ENCODE assay signal across 1 cellular context in the genomic region with DNA sequence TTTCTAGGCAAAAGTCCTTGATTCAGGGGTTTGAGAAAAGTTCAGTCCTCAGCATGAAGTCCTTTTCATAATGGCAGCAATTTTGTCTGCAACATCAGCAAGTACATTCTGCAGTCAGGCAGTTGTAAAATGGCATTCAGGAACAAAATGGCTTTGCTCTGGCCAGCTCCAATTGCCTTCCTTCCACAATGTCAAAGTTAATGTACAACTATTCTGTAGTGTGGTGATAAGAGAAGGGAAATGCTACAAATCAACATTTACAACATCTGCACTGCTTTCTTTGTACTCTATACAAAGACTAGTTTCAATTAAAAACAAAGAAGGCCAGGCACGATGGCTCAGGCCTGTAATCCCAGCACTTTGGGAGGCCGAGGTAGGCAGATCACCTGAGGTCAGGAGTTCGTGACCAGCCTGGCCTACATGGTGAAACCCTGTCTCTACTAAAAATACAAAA.
TF ChIP-seq lines count a peak whose summit lies in the region.

No MANE protein-coding gene starts in this region.

TF ChIP-seq in HepG2, 621 proteins besides CTCF, POLR2A, EP300 and RAD21 (continued from another document and continues in another):
- no peak for TF ChIP-seq TBX3 (IDR thresholded peaks at IDR 0.05; ENCODE audit: borderline replicate concordance)
- TF ChIP-seq ZNF275 (CRISPR knock-in tag; IDR thresholded peaks at IDR 0.05; ENCODE audit: borderline replicate concordance) = no peak
- no peak for TF ChIP-seq ZNF605 (CRISPR knock-in tag; IDR thresholded peaks at IDR 0.05)
- no peak for TF ChIP-seq MXD4 (CRISPR knock-in tag; IDR thresholded peaks at IDR 0.05)
- no peak for TF ChIP-seq AKAP8 (CRISPR knock-in tag; IDR thresholded peaks at IDR 0.05)
- no peak for TF ChIP-seq GABPA (IDR thresholded peaks at IDR 0.05; ENCODE audit: low read depth, low read length)
- TF ChIP-seq GABPA (CRISPR knock-in tag; IDR thresholded peaks at IDR 0.05; ENCODE audit: low read depth) = no peak
- no peak for TF ChIP-seq MBD4 (IDR thresholded peaks at IDR 0.05; ENCODE audit: borderline replicate concordance, low read length)
- TF ChIP-seq, protein P1, sequence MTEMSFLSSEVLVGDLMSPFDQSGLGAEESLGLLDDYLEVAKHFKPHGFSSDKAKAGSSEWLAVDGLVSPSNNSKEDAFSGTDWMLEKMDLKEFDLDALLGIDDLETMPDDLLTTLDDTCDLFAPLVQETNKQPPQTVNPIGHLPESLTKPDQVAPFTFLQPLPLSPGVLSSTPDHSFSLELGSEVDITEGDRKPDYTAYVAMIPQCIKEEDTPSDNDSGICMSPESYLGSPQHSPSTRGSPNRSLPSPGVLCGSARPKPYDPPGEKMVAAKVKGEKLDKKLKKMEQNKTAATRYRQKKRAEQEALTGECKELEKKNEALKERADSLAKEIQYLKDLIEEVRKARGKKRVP (CRISPR knock-in tag; IDR thresholded peaks at IDR 0.05) = peak in 1 of 2 experiments; percentile 59; a peak in 1 of 4 replicates
- TF ChIP-seq MXI1 (IDR thresholded peaks at IDR 0.05; ENCODE audit: borderline replicate concordance, low read depth, low read length) = no peak
- TF ChIP-seq HDAC2 (CRISPR knock-in tag; IDR thresholded peaks at IDR 0.05) = peak; percentile 62; the same call in 1 of the 2 replicates
- no peak for TF ChIP-seq ZNF329 (CRISPR knock-in tag; IDR thresholded peaks at IDR 0.05; ENCODE audit: low read depth)
- TF ChIP-seq GLI4 (CRISPR knock-in tag; IDR thresholded peaks at IDR 0.05; ENCODE audit: borderline replicate concordance) = no peak
- TF ChIP-seq, protein P2, sequence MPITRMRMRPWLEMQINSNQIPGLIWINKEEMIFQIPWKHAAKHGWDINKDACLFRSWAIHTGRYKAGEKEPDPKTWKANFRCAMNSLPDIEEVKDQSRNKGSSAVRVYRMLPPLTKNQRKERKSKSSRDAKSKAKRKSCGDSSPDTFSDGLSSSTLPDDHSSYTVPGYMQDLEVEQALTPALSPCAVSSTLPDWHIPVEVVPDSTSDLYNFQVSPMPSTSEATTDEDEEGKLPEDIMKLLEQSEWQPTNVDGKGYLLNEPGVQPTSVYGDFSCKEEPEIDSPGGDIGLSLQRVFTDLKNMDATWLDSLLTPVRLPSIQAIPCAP (CRISPR knock-in tag; IDR thresholded peaks at IDR 0.05; ENCODE audit: low read depth) = no peak
- TF ChIP-seq STAT5B (CRISPR knock-in tag; IDR thresholded peaks at IDR 0.05) = no peak
- TF ChIP-seq RFX1 (IDR thresholded peaks at IDR 0.05) = no peak
- TF ChIP-seq ZNF710 (CRISPR knock-in tag; IDR thresholded peaks at IDR 0.05; ENCODE audit: borderline replicate concordance) = no peak
- no peak for TF ChIP-seq NCOR1 (IDR thresholded peaks at IDR 0.05; ENCODE audit: borderline replicate concordance, low read length)
- TF ChIP-seq ZNF614 (CRISPR knock-in tag; IDR thresholded peaks at IDR 0.05; ENCODE audit: borderline replicate concordance) = no peak
- TF ChIP-seq RFX5 (IDR thresholded peaks at IDR 0.05; ENCODE audit: low read depth, low read length) = no peak
- no peak for TF ChIP-seq ZNF646 (CRISPR knock-in tag; IDR thresholded peaks at IDR 0.05)
- TF ChIP-seq GATAD1 (CRISPR knock-in tag; IDR thresholded peaks at IDR 0.05) = 0 out of 2 replicates have a peak, but pooled peaks have one; percentile 36
- TF ChIP-seq GATAD2A (CRISPR knock-in tag; IDR thresholded peaks at IDR 0.05) = peak; percentile 95
- no peak for TF ChIP-seq ZNF547 (CRISPR knock-in tag; IDR thresholded peaks at IDR 0.05)
- peak; percentile 65; the same call in 1 of the 2 replicates for TF ChIP-seq GATA4 (IDR thresholded peaks at IDR 0.05; ENCODE audit: borderline replicate concordance, low read depth)
- TF ChIP-seq RFXANK (CRISPR knock-in tag; IDR thresholded peaks at IDR 0.05) = no peak
- peak; percentile 30 to 57; a peak in 2 of 4 replicates for TF ChIP-seq NR2F1 (CRISPR knock-in tag; IDR thresholded peaks at IDR 0.05)
- TF ChIP-seq ZMAT5 (CRISPR knock-in tag; IDR thresholded peaks at IDR 0.05; ENCODE audit: borderline replicate concordance, low read depth) = no peak
- TF ChIP-seq ZNF350 (CRISPR knock-in tag; IDR thresholded peaks at IDR 0.05; ENCODE audit: borderline replicate concordance, low read depth) = no peak
- TF ChIP-seq ZNF629 (CRISPR knock-in tag; conservative IDR thresholded peaks at IDR 0.05) = 0 out of 2 replicates have a peak, but pooled peaks have one; percentile 19
- TF ChIP-seq ZMYM2 (CRISPR knock-in tag; IDR thresholded peaks at IDR 0.05) = peak; percentile 83
- TF ChIP-seq KDM3A (CRISPR knock-in tag; IDR thresholded peaks at IDR 0.05; ENCODE audit: low read depth) = no peak
- TF ChIP-seq MTF1 (CRISPR knock-in tag; IDR thresholded peaks at IDR 0.05) = 0 out of 2 replicates have a peak, but pooled peaks have one; percentile 49
- 0 out of 2 replicates have a peak, but pooled peaks have one; percentile 31 for TF ChIP-seq ZNF337 (CRISPR knock-in tag; IDR thresholded peaks at IDR 0.05; ENCODE audit: borderline replicate concordance, low read depth)
- TF ChIP-seq, protein P3, sequence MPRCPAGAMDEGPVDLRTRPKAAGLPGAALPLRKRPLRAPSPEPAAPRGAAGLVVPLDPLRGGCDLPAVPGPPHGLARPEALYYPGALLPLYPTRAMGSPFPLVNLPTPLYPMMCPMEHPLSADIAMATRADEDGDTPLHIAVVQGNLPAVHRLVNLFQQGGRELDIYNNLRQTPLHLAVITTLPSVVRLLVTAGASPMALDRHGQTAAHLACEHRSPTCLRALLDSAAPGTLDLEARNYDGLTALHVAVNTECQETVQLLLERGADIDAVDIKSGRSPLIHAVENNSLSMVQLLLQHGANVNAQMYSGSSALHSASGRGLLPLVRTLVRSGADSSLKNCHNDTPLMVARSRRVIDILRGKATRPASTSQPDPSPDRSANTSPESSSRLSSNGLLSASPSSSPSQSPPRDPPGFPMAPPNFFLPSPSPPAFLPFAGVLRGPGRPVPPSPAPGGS (CRISPR knock-in tag; IDR thresholded peaks at IDR 0.05) = no peak
- peak; percentile 31; the same call in 1 of the 2 replicates for TF ChIP-seq RBFOX2 (IDR thresholded peaks at IDR 0.05; ENCODE audit: low read depth, low read length)
- no peak for TF ChIP-seq CEBPZ (IDR thresholded peaks at IDR 0.05; ENCODE audit: low read length)
